In genomic region chr11:69915501-69916250, GRCh38 we compare ENCODE assay signal across 9 cellular contexts.
A peak's percentile ranks its signal among the peaks of the same experiment; 100 is the strongest.
DNase-seq lines count a peak whose midpoint lies in the region; ATAC-seq and TF ChIP-seq lines count a peak whose summit lies in the region.
"Had no signal": no experiment of that assay in that cellular context is flagged by ENCODE, and none has a peak within 500 bp of the region (broad histone marks: within the 10 kb centered on the region; RNA-seq: fewer than 3 reads in every experiment).

No MANE protein-coding gene starts in this region.

- no peaks in the 10 kb centered on the region for H3K36me3 ChIP-seq in breast epithelium

- peak overlapping the region in 1 of 3 donors; percentile 49 for H3K4me3 ChIP-seq in breast epithelium

- TF ChIP-seq POLR2A in breast epithelium (IDR thresholded peaks at IDR 0.05): no peak

- DNase-seq in DMS153 treated with DMSO at 0.1 percent for 48 hours (lab: John Stamatoyannopoulos, UW; ENCODE audit: unreplicated experiment) (peak; percentile 12), HuH-7 (ENCODE audit: low spot score) (peak; percentile 98), SK-N-DZ (ENCODE audit: low spot score) (peak; percentile 48), breast epithelium (ENCODE audit: low spot score in 2 of 2) (peak; percentile 88), kidney glomerular epithelial cell (lab: John Stamatoyannopoulos, UW) (peak; percentile 7)
- peak; percentile 48 for DNase-seq in stimulated activated CD4-positive, alpha-beta T cell treated with anti-CD3 and anti-CD28 coated beads, Interleukin-1b, Interleukin-23, amount 100 ng/mL, for 48 hours
- DNase-seq: activated B cell treated with CpG ODN at 0.5 μM for 24 hours had no signal

- H3K4me1 ChIP-seq in breast epithelium: peaks cover 15 to 18% of the 10 kb centered on the region in 2 donors

- no peaks in the 10 kb centered on the region for H3K27me3 ChIP-seq in breast epithelium

- ATAC-seq in GM21447 (IDR thresholded peaks at IDR 0.05; ENCODE audit: unreplicated experiment) (no peak), HG03439 (IDR thresholded peaks at IDR 0.05; ENCODE audit: unreplicated experiment) (no peak)

- H3K9me3 ChIP-seq in breast epithelium: no peaks in the 10 kb centered on the region

- peak; percentile 71 to 87 (median 72) for TF ChIP-seq CTCF in breast epithelium (IDR thresholded peaks at IDR 0.05)

- intact Hi-C loops in breast epithelium (cut with DNase I; ENCODE audit: low total_unique reads): loop anchor here (10.0 kb wide), 1 partner anchor 269 kb away; no protein-coding TSS in a partner anchor

- H3K27ac ChIP-seq in breast epithelium: peak overlapping the region; percentile 84 to 90

Comparison
In these comparisons a context has a peak if more than half of its experiments do, and no peak if none do; other contexts are left out.
1. DNase-seq: peak in every context shown above with its lines; median percentile 98 in HuH-7; 88 in breast epithelium; 48 in SK-N-DZ; 48 in stimulated activated CD4-positive, alpha-beta T cell treated with anti-CD3 and anti-CD28 coated beads, Interleukin-1b, Interleukin-23, amount 100 ng/mL, for 48 hours; 12 in DMS153 treated with DMSO at 0.1 percent for 48 hours; 7 in kidney glomerular epithelial cell.